11 cellular contexts compared by ENCODE assay signal in genomic region chr20:50456452-50457324, GRCh38. TPM values are rescaled to one million over a fixed set of nuclear protein-coding genes. Genes with fewer than 3 reads are reported as not detected.
DNase-seq lines count a peak whose midpoint lies in the region; ATAC-seq and TF ChIP-seq lines count a peak whose summit lies in the region.
"Had no signal": no experiment of that assay in that cellular context is flagged by ENCODE, and none has a peak within 500 bp of the region (broad histone marks: within the 10 kb centered on the region; RNA-seq: fewer than 3 reads in every experiment).

No MANE protein-coding gene starts in this region.

- H3K79me2 ChIP-seq in PC-3 (ENCODE audit: low read length) (no peaks in the 10 kb centered on the region), fibroblast of lung (ENCODE audit: control insufficient read depth, insufficient read depth, low read length) (no peaks in the 10 kb centered on the region)

- no peaks in the 10 kb centered on the region for H3F3A ChIP-seq in PC-3 (ENCODE audit: low read length, unreplicated experiment)

- H3K27me3 Mint-ChIP-seq in Caco-2 (ENCODE audit: insufficient read depth, unreplicated experiment), result no peaks in the 10 kb centered on the region

- peaks cover 6% of the 10 kb centered on the region for H3K36me3 Mint-ChIP-seq in Caco-2 (ENCODE audit: insufficient read depth, unreplicated experiment)
- H3K36me3 Mint-ChIP-seq: stimulated activated effector memory CD8-positive, alpha-beta T cell treated with anti-CD3 and anti-CD28 coated beads, Interleukin-12 subunit alpha, Interleukin-12 subunit beta, amount 100 ng/mL, for 72 hours had no signal

- POLR2A ChIA-PET in A673 (lab: Charles Lee; ENCODE audit: low non-redundant PET), result interaction anchor here (0.6 kb wide), 1 partner anchor 12 kb away, joined by 8 read pairs; no protein-coding TSS in a partner anchor
- POLR2A ChIA-PET in Caco-2 (lab: Charles Lee), result no interaction called here
- POLR2A ChIA-PET in PC-3 (lab: Charles Lee; ENCODE audit: unreplicated experiment), result no interaction called here

- no peak overlapping the region for H3K4me3 Mint-ChIP-seq in Caco-2 (ENCODE audit: unreplicated experiment)
- H3K4me3 Mint-ChIP-seq: nephron progenitor cell; stimulated activated effector memory CD8-positive, alpha-beta T cell treated with anti-CD3 and anti-CD28 coated beads, Interleukin-12 subunit alpha, Interleukin-12 subunit beta, amount 100 ng/mL, for 72 hours had no signal

- 0 out of 2 replicates have a peak, but pooled peaks cover 5% of the 10 kb centered on the region for H3K9me2 ChIP-seq in PC-3 (replicated peaks; ENCODE audit: low read length)

- ATAC-seq in PC-3 (0 out of 2 replicates have a peak, but pooled peaks have one; percentile 14), HG02981 (IDR thresholded peaks at IDR 0.05; ENCODE audit: unreplicated experiment) (no peak)
- ATAC-seq: stimulated activated effector memory CD8-positive, alpha-beta T cell treated with anti-CD3 and anti-CD28 coated beads, Interleukin-12 subunit alpha, Interleukin-12 subunit beta, amount 100 ng/mL, for 72 hours had no signal

- DNase-seq in A673 (ENCODE audit: low spot score), result peak; percentile 66
- peak in 1 of 2 experiments; percentile 50 for DNase-seq in Caco-2
- no peak for DNase-seq in PC-3
- no peak for DNase-seq in fibroblast of lung (ENCODE audit: low read depth in 2 of 2)
- no peak for DNase-seq in effector memory CD4-positive, alpha-beta T cell
- no peak for DNase-seq in CD1c-positive myeloid dendritic cell (ENCODE audit: extremely low spot score)
- no peak for DNase-seq in NCI-H146 treated with DMSO at 0.1 percent for 48 hours (lab: John Stamatoyannopoulos, UW; ENCODE audit: unreplicated experiment)
- DNase-seq: NCI-H446, nephron progenitor cell had no signal

- no peaks in the 10 kb centered on the region for H3K9me3 Mint-ChIP-seq in Caco-2 (ENCODE audit: unreplicated experiment)
- H3K9me3 Mint-ChIP-seq: nephron progenitor cell; stimulated activated effector memory CD8-positive, alpha-beta T cell treated with anti-CD3 and anti-CD28 coated beads, Interleukin-12 subunit alpha, Interleukin-12 subunit beta, amount 100 ng/mL, for 72 hours had no signal

- TF ChIP-seq CTCF in A673 (conservative IDR thresholded peaks at IDR 0.05; ENCODE audit: low read depth, low read length) (peak; percentile 32; the same call in 1 of the 2 replicates), Caco-2 (IDR thresholded peaks at IDR 0.05; ENCODE audit: insufficient read depth in 1 of 2, low read depth in 1 of 2, low read length in 1 of 2, severe bottlenecking in 1 of 2, unreplicated experiment in 1 of 2) (peak; percentile 29 to 47), PC-3 (conservative IDR thresholded peaks at IDR 0.05; ENCODE audit: low read depth, low read length) (peak; percentile 56), fibroblast of lung (conservative IDR thresholded peaks at IDR 0.05 in 1 of 2, IDR thresholded peaks at IDR 0.05 in 1 of 2; ENCODE audit: low read depth in 1 of 2, low read length in 2 of 2) (peak; percentile 15 to 29)

- CTCF ChIA-PET in A673 (lab: Charles Lee) (no interaction called here), Caco-2 (lab: Charles Lee) (interaction anchor here (1.3 to 1.7 kb wide), 2 partner anchors 268 to 285 kb away, joined by 5 to 9 read pairs; no protein-coding TSS in a partner anchor), PC-3 (lab: Charles Lee) (no interaction called here)

- H2AFZ ChIP-seq in PC-3 (ENCODE audit: low read length) (no peak overlapping the region), fibroblast of lung (ENCODE audit: low read length) (no peak overlapping the region)

- H3K4me1 ChIP-seq in A673 (ENCODE audit: insufficient read depth, low read length, poor library complexity, severe bottlenecking) (peaks cover 23% of the 10 kb centered on the region), Caco-2 (peaks cover 55% of the 10 kb centered on the region), PC-3 (ENCODE audit: insufficient read depth, low read length) (peaks cover 4% of the 10 kb centered on the region; the same call in 1 of the 2 replicates), fibroblast of lung (ENCODE audit: control insufficient read depth, extremely low read depth, insufficient read depth, low read length) (peaks cover 5% of the 10 kb centered on the region)
- H3K4me1 ChIP-seq in effector memory CD4-positive, alpha-beta T cell (ENCODE audit: control insufficient read depth, insufficient read depth, low read length, poor library complexity, severe bottlenecking), result peaks cover 4% of the 10 kb centered on the region

- intact Hi-C loops in A673 (cut with micrococcal nuclease; ENCODE audit: unreplicated experiment) (no loop called here), Caco-2 (cut with micrococcal nuclease; ENCODE audit: unreplicated experiment) (no loop called here), PC-3 (cut with micrococcal nuclease) (no loop called here)

- H3K4me2 ChIP-seq in PC-3 (ENCODE audit: low read length) (no peak overlapping the region), fibroblast of lung (ENCODE audit: extremely low read depth, insufficient read depth, low read length) (no peak overlapping the region)

- H3K27ac ChIP-seq in A673 (ENCODE audit: low read depth, low read length, poor library complexity, severe bottlenecking), result peak overlapping the region; percentile 42
- no peak overlapping the region for H3K27ac ChIP-seq in PC-3 (ENCODE audit: low read length)
- H3K27ac ChIP-seq in fibroblast of lung (ENCODE audit: insufficient read depth, low read length), result no peak overlapping the region
- H3K27ac ChIP-seq in effector memory CD4-positive, alpha-beta T cell (ENCODE audit: insufficient read depth, low read length, poor library complexity, severe bottlenecking), result no peak overlapping the region

- H3K27me3 ChIP-seq in A673 (replicated peaks; ENCODE audit: insufficient read depth, low read depth, low read length, poor library complexity) (no peaks in the 10 kb centered on the region), Caco-2 (replicated peaks; ENCODE audit: control insufficient read depth, insufficient read depth, low read length) (no peaks in the 10 kb centered on the region), PC-3 (ENCODE audit: low read length) (no peaks in the 10 kb centered on the region), fibroblast of lung (ENCODE audit: control insufficient read depth, insufficient read depth, low read length) (no peaks in the 10 kb centered on the region)
- H3K27me3 ChIP-seq in effector memory CD4-positive, alpha-beta T cell (replicated peaks; ENCODE audit: control insufficient read depth, insufficient read depth, low read length, poor library complexity, severe bottlenecking), result no peaks in the 10 kb centered on the region

- H4K20me1 ChIP-seq in PC-3 (ENCODE audit: low read length) (no peaks in the 10 kb centered on the region), fibroblast of lung (ENCODE audit: control insufficient read depth, extremely low read depth, insufficient read depth, low read length) (no peaks in the 10 kb centered on the region)

- peaks cover 43% of the 10 kb centered on the region for H3K4me1 Mint-ChIP-seq in Caco-2 (ENCODE audit: low read depth, unreplicated experiment)

- H3K9me3 ChIP-seq in A673 (ENCODE audit: low read depth, low read length, poor library complexity, severe bottlenecking) (no peaks in the 10 kb centered on the region), Caco-2 (no peaks in the 10 kb centered on the region), PC-3 (ENCODE audit: low read length) (no peaks in the 10 kb centered on the region), fibroblast of lung (ENCODE audit: control insufficient read depth, insufficient read depth, low read depth, low read length) (no peaks in the 10 kb centered on the region)
- no peaks in the 10 kb centered on the region for H3K9me3 ChIP-seq in effector memory CD4-positive, alpha-beta T cell (ENCODE audit: control insufficient read depth, low read length)

- H3K36me3 ChIP-seq in A673 (ENCODE audit: insufficient read depth, low read length, poor library complexity, severe bottlenecking), result no peaks in the 10 kb centered on the region
- no peaks in the 10 kb centered on the region for H3K36me3 ChIP-seq in Caco-2 (ENCODE audit: control insufficient read depth, insufficient read depth, low read length)
- no peaks in the 10 kb centered on the region for H3K36me3 ChIP-seq in PC-3 (ENCODE audit: low read depth, low read length)
- no peaks in the 10 kb centered on the region for H3K36me3 ChIP-seq in fibroblast of lung (ENCODE audit: control insufficient read depth, insufficient read depth, low read length)
- H3K36me3 ChIP-seq in effector memory CD4-positive, alpha-beta T cell (ENCODE audit: control insufficient read depth, insufficient read depth, low read length), result no peaks in the 10 kb centered on the region

- H3K9ac ChIP-seq in PC-3 (ENCODE audit: low read length), result no peak overlapping the region
- no peak overlapping the region for H3K9ac ChIP-seq in fibroblast of lung (ENCODE audit: insufficient read depth, low read length)

- BruUV-seq in A673 (replicated peaks; lab: Mats Ljungman, UMichigan) (no TSS peak), Caco-2 (replicated peaks; lab: Mats Ljungman, UMichigan) (no TSS peak), PC-3 (replicated peaks; lab: Mats Ljungman, UMichigan) (no TSS peak)

- H3K27ac Mint-ChIP-seq in Caco-2 (ENCODE audit: unreplicated experiment), result peak overlapping the region; percentile 65
- H3K27ac Mint-ChIP-seq: stimulated activated effector memory CD8-positive, alpha-beta T cell treated with anti-CD3 and anti-CD28 coated beads, Interleukin-12 subunit alpha, Interleukin-12 subunit beta, amount 100 ng/mL, for 72 hours had no signal

- H3K4me3 ChIP-seq in A673 (ENCODE audit: low read depth, low read length, poor library complexity, severe bottlenecking) (no peak overlapping the region), Caco-2 (ENCODE audit: low read depth, low read length) (no peak overlapping the region), PC-3 (ENCODE audit: low read length) (no peak overlapping the region), fibroblast of lung (replicated peaks in 1 of 4; ENCODE audit: control extremely low read depth in 1 of 4, insufficient read depth in 1 of 4, low read depth in 3 of 4, low read length in 4 of 4) (no peak overlapping the region)
- no peak overlapping the region for H3K4me3 ChIP-seq in effector memory CD4-positive, alpha-beta T cell (ENCODE audit: insufficient read depth, low read depth, low read length, poor library complexity, severe bottlenecking)

RNA-seq across cellular contexts. Expression of gene PTPN1, which starts 53.5 kb away (rescaled TPM):
- total RNA-seq in A673 (2021) (47.4 and 47.8 TPM in 2 replicates), Caco-2 (2022) (65.0 and 65.2 TPM in 2 replicates), PC-3 (2014; rRNA removed) (47.2 and 47.7 TPM in 2 replicates), fibroblast of lung (12.8 and 20.0 TPM in 2 replicates)
- polyA plus RNA-seq in fibroblast of lung, result 28.5 and 28.7 TPM in 2 replicates
- 27.4 and 27.5 TPM in 2 replicates for polyA plus RNA-seq in fibroblast of lung (2012)
- 37.8 and 39.8 TPM in 2 replicates for polyA minus RNA-seq in fibroblast of lung (ENCODE audit: low replicate concordance)
